12 cellular contexts compared by ENCODE assay signal in genomic region chr11:76248210-76248609, GRCh38. TPM values are rescaled to one million over a fixed set of nuclear protein-coding genes. Genes with fewer than 3 reads are reported as not detected.
DNase-seq lines count a peak whose midpoint lies in the region; ATAC-seq and TF ChIP-seq lines count a peak whose summit lies in the region.
"Had no signal": no experiment of that assay in that cellular context is flagged by ENCODE, and none has a peak within 500 bp of the region (broad histone marks: within the 10 kb centered on the region; RNA-seq: fewer than 3 reads in every experiment).

No MANE protein-coding gene starts in this region.

- H3K4me2 ChIP-seq in mammary epithelial cell (ENCODE audit: insufficient read depth, low read depth, low read length) (no peak overlapping the region), mesendoderm (ENCODE audit: low read length) (no peak overlapping the region)

- H3K79me2 ChIP-seq in mammary epithelial cell (ENCODE audit: insufficient read depth, low read length) (no peaks in the 10 kb centered on the region), mesendoderm (ENCODE audit: control insufficient read depth, insufficient read depth, low read length) (no peaks in the 10 kb centered on the region)

- no peak overlapping the region for H3K4ac ChIP-seq in mesendoderm (ENCODE audit: low read depth, low read length)

- H3K9me3 ChIP-seq in mammary epithelial cell (replicated peaks; ENCODE audit: insufficient read depth, low read length), result no peaks in the 10 kb centered on the region

- TF ChIP-seq RAD21 in Ishikawa (IDR thresholded peaks at IDR 0.05; ENCODE audit: low read depth), result no peak

- H3K9ac ChIP-seq in mammary epithelial cell (ENCODE audit: insufficient read depth, low read length) (no peak overlapping the region), mesendoderm (ENCODE audit: low read length) (no peak overlapping the region)

- H4K5ac ChIP-seq in mesendoderm (ENCODE audit: low read length), result no peak overlapping the region

- no peaks in the 10 kb centered on the region for H3K4me1 ChIP-seq in mammary epithelial cell (ENCODE audit: insufficient read depth, low read length)
- no peaks in the 10 kb centered on the region for H3K4me1 ChIP-seq in mesendoderm (ENCODE audit: control insufficient read depth, low read depth, low read length)

- no peaks in the 10 kb centered on the region for H3K79me1 ChIP-seq in mesendoderm (ENCODE audit: low read length)

- H3K36me3 ChIP-seq in mammary epithelial cell (ENCODE audit: insufficient read depth, low read length) (no peaks in the 10 kb centered on the region), mesendoderm (ENCODE audit: control insufficient read depth, insufficient read depth, low read length) (no peaks in the 10 kb centered on the region)
- H3K36me3 ChIP-seq: heart left ventricle had no signal

- BruUV-seq in mammary epithelial cell (replicated peaks; lab: Mats Ljungman, UMichigan), result no TSS peak

- ATAC-seq in GM21447 (IDR thresholded peaks at IDR 0.05; ENCODE audit: unreplicated experiment) (no peak), HG03439 (IDR thresholded peaks at IDR 0.05; ENCODE audit: unreplicated experiment) (no peak)
- ATAC-seq: heart left ventricle; naive thymus-derived CD4-positive, alpha-beta T cell had no signal

- intact Hi-C loops in mammary epithelial cell (cut with micrococcal nuclease), result no loop called here

- H2BK15ac ChIP-seq in mesendoderm (replicated peaks; ENCODE audit: low read depth), result no peak overlapping the region

- no peak overlapping the region for H4K8ac ChIP-seq in mesendoderm (ENCODE audit: low read depth, low read length)

- no peaks in the 10 kb centered on the region for H4K20me1 ChIP-seq in mammary epithelial cell (ENCODE audit: insufficient read depth, low read length)

- H2BK120ac ChIP-seq in mesendoderm (ENCODE audit: low read depth, low read length), result no peak overlapping the region

- H3K23ac ChIP-seq in mesendoderm (ENCODE audit: low read length), result no peak overlapping the region

- CTCF ChIA-PET in GM10248 (lab: Yijun Ruan, JAX), result interaction anchor here (1.2 to 1.9 kb wide), 3 partner anchors 8 to 36 kb away, joined by 3 to 7 read pairs (median 5); no protein-coding TSS in a partner anchor
- CTCF ChIA-PET in mammary epithelial cell (lab: Charles Lee; ENCODE audit: low non-redundant PET), result no interaction called here

- no peak for TF ChIP-seq EP300 in Ishikawa (IDR thresholded peaks at IDR 0.05; ENCODE audit: borderline replicate concordance)

- no peak for DNase-seq in GM10248 (ENCODE audit: extremely low spot score)
- no peak for DNase-seq in mammary epithelial cell
- DNase-seq in mesendoderm, result peak; percentile 76
- no peak for DNase-seq in inferior parietal cortex (ENCODE audit: extremely low spot score)
- DNase-seq: activated CD8-positive, alpha-beta memory T cell treated with anti-CD3 and anti-CD28 coated beads, Interleukin-2, amount 50 U/mL, for 4 hours; central memory CD4-positive, alpha-beta T cell; naive thymus-derived CD4-positive, alpha-beta T cell; NCI-H1694 had no signal

- 90% methylated on average over 1 of the region's 1 CpG for WGBS in mammary epithelial cell (ENCODE audit: low coverage, missing lambda C conversion rate)
- WGBS in mesendoderm (ENCODE audit: extremely low coverage, insufficient coverage, low lambda C conversion rate), result no CpG with 5 or more reads among the region's 1 CpG

- TF ChIP-seq CTCF in GM10248 (IDR thresholded peaks at IDR 0.05; ENCODE audit: control extremely low read depth, extremely low read depth, low read depth, missing control alignments), result peak; percentile 15
- TF ChIP-seq CTCF in mammary epithelial cell (conservative IDR thresholded peaks at IDR 0.05 in 1 of 2, IDR thresholded peaks at IDR 0.05 in 1 of 2; ENCODE audit: extremely low read depth in 1 of 2, insufficient read depth in 1 of 2, low read depth in 1 of 2, low read length in 2 of 2), result peak; percentile 25 to 29

- POLR2A ChIA-PET in GM10248 (lab: Yijun Ruan, JAX), result no interaction called here

- H3K27ac ChIP-seq in mammary epithelial cell (ENCODE audit: insufficient read depth, low read depth, low read length), result no peak overlapping the region
- no peak overlapping the region for H3K27ac ChIP-seq in mesendoderm (ENCODE audit: low read depth, low read length)
- H3K27ac ChIP-seq: heart left ventricle had no signal

- H2AK5ac ChIP-seq in mesendoderm (ENCODE audit: low read length), result no peak overlapping the region

- dilution Hi-C loops in mammary epithelial cell (cut with HindIII; ENCODE audit: low sequenced_read_pairs), result loop anchor here (5.0 kb wide), 1 partner anchor 34 kb away; no protein-coding TSS in a partner anchor

- H3K18ac ChIP-seq in mesendoderm (ENCODE audit: low read length), result no peak overlapping the region

- in situ Hi-C loops in mammary epithelial cell (cut with MboI; ENCODE audit: low sequenced_read_pairs in 2 of 2), result no loop called here

- H2AFZ ChIP-seq in mammary epithelial cell (ENCODE audit: low read depth, low read length), result no peak overlapping the region

- H3K27me3 ChIP-seq in mammary epithelial cell (ENCODE audit: insufficient read depth, low read length), result no peaks in the 10 kb centered on the region
- H3K27me3 ChIP-seq in mesendoderm (ENCODE audit: insufficient read depth, low read length, poor library complexity), result no peaks in the 10 kb centered on the region
- H3K27me3 ChIP-seq: heart left ventricle had no signal

- no peak overlapping the region for H3K56ac ChIP-seq in mesendoderm (ENCODE audit: low read length)

- H3K4me3 ChIP-seq in mammary epithelial cell (replicated peaks in 1 of 3; ENCODE audit: insufficient read depth in 1 of 3, low read depth in 2 of 3, low read length in 3 of 3) (no peak overlapping the region), mesendoderm (ENCODE audit: low read length) (no peak overlapping the region)
- H3K4me3 ChIP-seq: heart left ventricle had no signal

- no peak overlapping the region for H2BK5ac ChIP-seq in mesendoderm (ENCODE audit: low read length)

TF ChIP-seq in Ishikawa, 13 proteins besides CTCF, POLR2A, EP300 and RAD21:
- TF ChIP-seq REST (IDR thresholded peaks at IDR 0.05; ENCODE audit: low read depth) (no peak), FOXM1 (IDR thresholded peaks at IDR 0.05; ENCODE audit: borderline replicate concordance, low read depth) (no peak), USF1 (IDR thresholded peaks at IDR 0.05) (peak; percentile 85), EGR1 (IDR thresholded peaks at IDR 0.05) (no peak)

RNA-seq across cellular contexts. Expression of gene WNT11, which starts 41.9 kb away (rescaled TPM):
- total RNA-seq in mammary epithelial cell, result under 1 TPM in 1 of 2 donors, not detected in 1; 0.17 TPM
- polyA plus RNA-seq in mammary epithelial cell, result not detected
- not detected for polyA minus RNA-seq in mammary epithelial cell
- 0.14 TPM for polyA plus RNA-seq in mesendoderm (2013, experiment 1 of 2)
- polyA plus RNA-seq in mesendoderm (2013, experiment 2 of 2), result 0.20 TPM
